ENCODE assay signal across 19 cellular contexts in genomic region chr1:78226784-78227183, GRCh38.
"Had no signal": no experiment of that assay in that cellular context is flagged by ENCODE, and none has a peak within 500 bp of the region (broad histone marks: within the 10 kb centered on the region; RNA-seq: fewer than 3 reads in every experiment).

No MANE protein-coding gene starts in this region.

- H3K27ac ChIP-seq: heart right ventricle, neutrophil, SK-N-MC, spleen, thoracic aorta, upper lobe of left lung had no signal

- H3K36me3 ChIP-seq: heart right ventricle, neutrophil, spleen, thoracic aorta, upper lobe of left lung had no signal

- H3K9me3 ChIP-seq: neutrophil, thoracic aorta had no signal

- H3K4me3 ChIP-seq: heart right ventricle, SK-N-MC, spleen, thoracic aorta, upper lobe of left lung had no signal

- H3K4me1 ChIP-seq: heart right ventricle, spleen, upper lobe of left lung had no signal

- DNase-seq: activated CD4-positive, alpha-beta T cell treated with anti-CD3 and anti-CD28 coated beads for 36 hours; activated CD4-positive, alpha-beta T cell treated with anti-CD3 and anti-CD28 coated beads, Interleukin-2, amount 50 U/mL, for 4 hours; activated CD4-positive, CD25-positive, alpha-beta regulatory T cell; activated naive CD4-positive, alpha-beta T cell; activated T-cell treated with anti-CD3 and anti-CD28 coated beads for 4 hours; activated T-cell treated with anti-CD3 and anti-CD28 coated beads, Interleukin-2, amount 50 U/mL, for 72 hours; anterior cingulate cortex; caudate nucleus; heart right ventricle; kidney glomerular epithelial cell; naive B cell; nephron progenitor cell; spleen; stimulated activated naive CD4-positive, alpha-beta T cell treated with Interleukin-2 at 50 U/mL for 16 hours; upper lobe of left lung had no signal

- ATAC-seq: activated CD4-positive, alpha-beta T cell treated with anti-CD3 and anti-CD28 coated beads for 36 hours; activated naive CD4-positive, alpha-beta T cell treated with anti-CD3 and anti-CD28 coated beads, Interleukin-2, amount 50 U/mL, for 72 hours; activated T-cell treated with anti-CD3 and anti-CD28 coated beads, Interleukin-2, amount 50 U/mL, for 72 hours had no signal

- H3K27me3 ChIP-seq: heart right ventricle, neutrophil, upper lobe of left lung had no signal
